ENCODE assay signal across 8 cellular contexts in genomic region chr1:179877586-179878265, GRCh38. TPM values are rescaled to one million over a fixed set of nuclear protein-coding genes. Genes with fewer than 3 reads are reported as not detected.
DNase-seq lines count a peak whose midpoint lies in the region; ATAC-seq and TF ChIP-seq lines count a peak whose summit lies in the region.

TOR1AIP2 (minus strand) TSS chr1:179877803; CDS start chr1:179852665, 25,138 bp downstream.

- intact Hi-C loops in PC-9 (cut with micrococcal nuclease; ENCODE audit: unreplicated experiment) = loop anchor here (1.0 kb wide), 1 partner anchor 77 kb away; the partner anchor contains the start of gene CEP350

- H4K20me1 ChIP-seq in PC-9 (ENCODE audit: insufficient read depth) = peaks cover 40% of the 10 kb centered on the region

- BruUV-seq in PC-9 (replicated peaks; lab: Mats Ljungman, UMichigan) = no TSS peak

- DNase-seq in DMS 273 treated with DMSO at 0.1 percent for 48 hours (lab: John Stamatoyannopoulos, UW) (peak; percentile 71), HuH-7.5 (ENCODE audit: low spot score) (peak; percentile 63), PC-9 (peak; percentile 72 to 77), erythroblast (lab: John Stamatoyannopoulos, UW) (peak; percentile 90 to 93)
- DNase-seq in activated T-cell treated with anti-CD3 and anti-CD28 coated beads, Interleukin-2, amount 50 U/mL, for 1 hour = peak; percentile 85
- peak; percentile 78 for DNase-seq in stimulated activated CD8-positive, alpha-beta memory T cell treated with anti-CD3 and anti-CD28 coated beads, Interleukin-7, amount 100 ng/mL, for 24 hours (ENCODE audit: low read depth)

- H3K36me3 ChIP-seq in PC-9 (ENCODE audit: low read depth) (peaks cover 33% of the 10 kb centered on the region), mucosa of stomach (ENCODE audit: control insufficient read depth, insufficient read depth, low read length) (no peaks in the 10 kb centered on the region)

- H3K4me3 ChIP-seq in PC-9 (peak within 1 kb of the TSS; percentile 89), mucosa of stomach (ENCODE audit: low read length) (peak within 1 kb of the TSS; percentile 54)

- H3K27ac ChIP-seq in PC-9 = peak within 1 kb of the TSS; percentile 76

- no peaks in the 10 kb centered on the region for H3K9me3 ChIP-seq in PC-9 (ENCODE audit: insufficient read depth, low read depth)
- H3K9me3 ChIP-seq in mucosa of stomach (ENCODE audit: control insufficient read depth, low read length) = no peaks in the 10 kb centered on the region

- peak within 1 kb of the TSS; percentile 86 for H3K9ac ChIP-seq in mucosa of stomach (ENCODE audit: low read length)

- CTCF ChIA-PET in PC-9 (lab: Charles Lee) = interaction anchor here (0.6 to 0.7 kb wide), 2 partner anchors 10 to 290 kb away, joined by 3 read pairs; no protein-coding TSS in a partner anchor

- peak; percentile 61 for ATAC-seq in GM21526 (IDR thresholded peaks at IDR 0.05; ENCODE audit: low FRiP score, unreplicated experiment)

- H3K27me3 ChIP-seq in PC-9 (ENCODE audit: insufficient read depth, low read depth) = no peaks in the 10 kb centered on the region
- H3K27me3 ChIP-seq in mucosa of stomach (ENCODE audit: control insufficient read depth, insufficient read depth, low read length) = no peaks in the 10 kb centered on the region

- H2AFZ ChIP-seq in PC-9 = peak within 1 kb of the TSS; percentile 61

- peak; percentile 99 for TF ChIP-seq POLR2A in erythroblast (IDR thresholded peaks at IDR 0.05; ENCODE audit: low read length)

- H3K4me1 ChIP-seq in PC-9 (replicated peaks; ENCODE audit: insufficient read depth) (peaks cover 30% of the 10 kb centered on the region), mucosa of stomach (ENCODE audit: control insufficient read depth, insufficient read depth, low read length) (peaks cover 21% of the 10 kb centered on the region)

- peaks cover 59% of the 10 kb centered on the region for H3K79me2 ChIP-seq in PC-9 (ENCODE audit: low read depth)

- H3F3A ChIP-seq in PC-9 (ENCODE audit: insufficient read depth, low read depth) = peaks cover 27% of the 10 kb centered on the region

- no peaks in the 10 kb centered on the region for H3K9me2 ChIP-seq in PC-9 (ENCODE audit: insufficient read depth)

- peak within 1 kb of the TSS; percentile 96 for H3K4me2 ChIP-seq in PC-9

- POLR2A ChIA-PET in PC-9 (lab: Charles Lee; ENCODE audit: unreplicated experiment) = no interaction called here

- no peak for TF ChIP-seq CTCF in PC-9 (conservative IDR thresholded peaks at IDR 0.05)

RNA-seq across cellular contexts. Expression of gene TOR1AIP2, which starts in this region (rescaled TPM):
- total RNA-seq in PC-9 (2021) = 106 and 142 TPM in 2 replicates

Comparison
In these comparisons a context has a peak if more than half of its experiments do, and no peak if none do; other contexts are left out.
1. Peak in every context shown above with its lines: DNase-seq, ATAC-seq, H3K4me3 ChIP-seq and H3K27ac ChIP-seq.